ENCODE assay signal across 18 cellular contexts in genomic region chr1:61873581-61873980, GRCh38.
A peak's percentile ranks its signal among the peaks of the same experiment; 100 is the strongest.
DNase-seq lines count a peak whose midpoint lies in the region; ATAC-seq, FAIRE-seq and TF ChIP-seq lines count a peak whose summit lies in the region.
"Had no signal": no experiment of that assay in that cellular context is flagged by ENCODE, and none has a peak within 500 bp of the region (broad histone marks: within the 10 kb centered on the region; RNA-seq: fewer than 3 reads in every experiment).

No MANE protein-coding gene starts in this region.

- DNase-seq in ELF-1 (ENCODE audit: low read depth, low spot score) (peak; percentile 44), bronchial epithelial cell (ENCODE audit: low read depth) (peak; percentile 33), islet precursor cell (peak; percentile 89), caudate nucleus (lab: John Stamatoyannopoulos, UW) (no peak), NCI-H446 treated with DMSO at 0.1 percent for 48 hours (lab: John Stamatoyannopoulos, UW) (no peak)
- DNase-seq: EL; HCEC 1CT; KG1; NCI-H1417 treated with DMSO at 0.1 percent for 48 hours; NCI-H1930; NCI-H510A treated with DMSO at 0.1 percent for 48 hours; NK-92 treated with Interleukin-12 subunit alpha and Interleukin-12 subunit beta, amount 100 ng/mL, for 24 hours; RPMI8226; SIG-M5 had no signal

- H3K4me3 ChIP-seq in HEK293 (ENCODE audit: low read depth, low read length): no peak overlapping the region
- H3K4me3 ChIP-seq in bronchial epithelial cell (ENCODE audit: low read depth, low read length): no peak overlapping the region

- H3K27ac ChIP-seq in HEK293 (ENCODE audit: extremely low read depth, low read depth, low read length): no peak overlapping the region
- no peak overlapping the region for H3K27ac ChIP-seq in caudate nucleus (ENCODE audit: low read depth, low read length)
- H3K27ac ChIP-seq: C4-2B had no signal

- POLR2A ChIA-PET in HEK293 (lab: Yijun Ruan, JAX): no interaction called here

- CTCF ChIA-PET in HEK293 (lab: Yijun Ruan, JAX): interaction anchor here (0.6 to 1.4 kb wide), 2 partner anchors 23 to 29 kb away, joined by 3 read pairs; no protein-coding TSS in a partner anchor

- peaks cover 6 to 38% of the 10 kb centered on the region in 2 experiments for H3K36me3 ChIP-seq in HEK293 (ENCODE audit: control insufficient read depth in 2 of 2, insufficient read depth in 1 of 2, low read length in 2 of 2)
- H3K36me3 ChIP-seq in bronchial epithelial cell (ENCODE audit: control insufficient read depth, insufficient read depth, low read length): peaks cover 3% of the 10 kb centered on the region

- no peaks in the 10 kb centered on the region for H3K27me3 ChIP-seq in bronchial epithelial cell (ENCODE audit: control insufficient read depth, insufficient read depth, low read length)

- ATAC-seq in GM19397 (IDR thresholded peaks at IDR 0.05; ENCODE audit: unreplicated experiment): no peak

- no peaks in the 10 kb centered on the region for H3K4me1 ChIP-seq in HEK293 (ENCODE audit: control insufficient read depth, insufficient read depth, low read length)

- H3K9me3 ChIP-seq in HEK293 (ENCODE audit: control insufficient read depth, insufficient read depth, low read depth, low read length): peaks cover 3% of the 10 kb centered on the region

- TF ChIP-seq CTCF in HEK293 (tag by site-specific recombination; IDR thresholded peaks at IDR 0.05) (no peak), bronchial epithelial cell (IDR thresholded peaks at IDR 0.05; ENCODE audit: insufficient read depth, low read length, severe bottlenecking) (no peak)

- FAIRE-seq in bronchial epithelial cell (lab: Jason Lieb, UNC): no peak
- FAIRE-seq: GM19239 had no signal

TF ChIP-seq in HEK293, 187 proteins besides CTCF, POLR2A, EP300 and RAD21:
- TF ChIP-seq SETDB1 (IDR thresholded peaks at IDR 0.05; ENCODE audit: insufficient read length, low read length) (peak; percentile 75), ZNF184 (tag by site-specific recombination; IDR thresholded peaks at IDR 0.05) (no peak), ZNF677 (tag by site-specific recombination; IDR thresholded peaks at IDR 0.05) (no peak)

Comparison
In these comparisons a context has a peak if more than half of its experiments do, and no peak if none do; other contexts are left out.
1. DNase-seq: peak in ELF-1 (single experiment), bronchial epithelial cell (single experiment) and islet precursor cell (single experiment); none in caudate nucleus (0 of 61) and NCI-H446 treated with DMSO at 0.1 percent for 48 hours (single experiment).